ENCODE assay signal across 8 cellular contexts in genomic region chr11:32173435-32173834, GRCh38.
DNase-seq lines count a peak whose midpoint lies in the region; ATAC-seq and TF ChIP-seq lines count a peak whose summit lies in the region.

No MANE protein-coding gene starts in this region.

- ATAC-seq in activated T-cell treated with anti-CD3 and anti-CD28 coated beads, Interleukin-2, amount 50 U/mL, for 4 hours, result no peak
- ATAC-seq in HG03066 (IDR thresholded peaks at IDR 0.05; ENCODE audit: low read depth, unreplicated experiment), result peak; percentile 54

- H3K36me3 Mint-ChIP-seq in activated T-cell treated with anti-CD3 and anti-CD28 coated beads, Interleukin-2, amount 50 U/mL, for 24 hours (ENCODE audit: low read depth), result no peaks in the 10 kb centered on the region
- no peaks in the 10 kb centered on the region for H3K36me3 Mint-ChIP-seq in activated T-cell treated with anti-CD3 and anti-CD28 coated beads, Interleukin-2, amount 50 U/mL, for 4 hours (ENCODE audit: insufficient read depth)

- H3K36me3 ChIP-seq in NT2/D1 (ENCODE audit: insufficient read depth, insufficient read length, low read length), result no peaks in the 10 kb centered on the region

- peaks cover 2% of the 10 kb centered on the region for H3K27me3 Mint-ChIP-seq in activated T-cell treated with anti-CD3 and anti-CD28 coated beads, Interleukin-2, amount 50 U/mL, for 24 hours
- H3K27me3 Mint-ChIP-seq in activated T-cell treated with anti-CD3 and anti-CD28 coated beads, Interleukin-2, amount 50 U/mL, for 4 hours (ENCODE audit: low read depth), result peaks cover 12% of the 10 kb centered on the region

- H3K4me1 ChIP-seq in NT2/D1 (ENCODE audit: insufficient read depth, insufficient read length), result no peaks in the 10 kb centered on the region

- H3K27me3 ChIP-seq in NT2/D1 (ENCODE audit: insufficient read depth, insufficient read length), result no peaks in the 10 kb centered on the region

- H3K9ac ChIP-seq in NT2/D1 (ENCODE audit: insufficient read length, low read depth), result no peak overlapping the region

- no peak overlapping the region for H3K4me3 Mint-ChIP-seq in activated T-cell treated with anti-CD3 and anti-CD28 coated beads, Interleukin-2, amount 50 U/mL, for 24 hours
- H3K4me3 Mint-ChIP-seq in activated T-cell treated with anti-CD3 and anti-CD28 coated beads, Interleukin-2, amount 50 U/mL, for 4 hours, result no peak overlapping the region

- H3K9me3 Mint-ChIP-seq in activated T-cell treated with anti-CD3 and anti-CD28 coated beads, Interleukin-2, amount 50 U/mL, for 24 hours, result no peaks in the 10 kb centered on the region
- no peaks in the 10 kb centered on the region for H3K9me3 Mint-ChIP-seq in activated T-cell treated with anti-CD3 and anti-CD28 coated beads, Interleukin-2, amount 50 U/mL, for 4 hours

- no peak overlapping the region for H3K4me3 ChIP-seq in NT2/D1 (ENCODE audit: insufficient read length, low read depth)
- peak overlapping the region; percentile 32 to 37 for H3K4me3 ChIP-seq in cardiac fibroblast (replicated peaks in 1 of 2; ENCODE audit: low read depth in 2 of 2, low read length in 2 of 2)

- TF ChIP-seq CTCF in cardiac fibroblast (IDR thresholded peaks at IDR 0.05; ENCODE audit: low read depth, low read length), result peak; percentile 75

- H3K27ac Mint-ChIP-seq in activated T-cell treated with anti-CD3 and anti-CD28 coated beads, Interleukin-2, amount 50 U/mL, for 24 hours, result no peak overlapping the region

- no peaks in the 10 kb centered on the region for H3K9me3 ChIP-seq in NT2/D1 (ENCODE audit: insufficient read depth, low read length)

- H3K4me1 Mint-ChIP-seq in activated T-cell treated with anti-CD3 and anti-CD28 coated beads, Interleukin-2, amount 50 U/mL, for 24 hours (ENCODE audit: low read depth), result peaks cover 13% of the 10 kb centered on the region
- H3K4me1 Mint-ChIP-seq in activated T-cell treated with anti-CD3 and anti-CD28 coated beads, Interleukin-2, amount 50 U/mL, for 4 hours (ENCODE audit: low read depth), result peaks cover 16% of the 10 kb centered on the region

- DNase-seq in activated T-cell treated with anti-CD3 and anti-CD28 coated beads, Interleukin-2, amount 50 U/mL, for 24 hours, result peak; percentile 34
- DNase-seq in activated T-cell treated with anti-CD3 and anti-CD28 coated beads, Interleukin-2, amount 50 U/mL, for 4 hours, result no peak
- peak; percentile 20 for DNase-seq in NT2/D1 (ENCODE audit: low read depth, low spot score)
- peak; percentile 79 to 80 for DNase-seq in cardiac fibroblast (ENCODE audit: low read depth in 2 of 2)
- DNase-seq in islet precursor cell, result peak; percentile 84
- peak; percentile 3 to 12 (median 7) for DNase-seq in stimulated activated CD4-positive, alpha-beta T cell treated with anti-CD3 and anti-CD28 coated beads, Interleukin-12 subunit alpha, Interleukin-12 subunit beta, amount 100 ng/mL, for 48 hours (ENCODE audit: low read depth in 2 of 3, low spot score in 1 of 3)
- DNase-seq in cerebellar nuclear complex (lab: John Stamatoyannopoulos, UW), result no peak

Comparison
In these comparisons a context has a peak if more than half of its experiments do, and no peak if none do; other contexts are left out.
1. DNase-seq: peak in activated T-cell treated with anti-CD3 and anti-CD28 coated beads, Interleukin-2, amount 50 U/mL, for 24 hours (single experiment), NT2/D1 (single experiment), cardiac fibroblast (2 of 2), islet precursor cell (single experiment) and stimulated activated CD4-positive, alpha-beta T cell treated with anti-CD3 and anti-CD28 coated beads, Interleukin-12 subunit alpha, Interleukin-12 subunit beta, amount 100 ng/mL, for 48 hours (3 of 3); none in activated T-cell treated with anti-CD3 and anti-CD28 coated beads, Interleukin-2, amount 50 U/mL, for 4 hours (single experiment) and cerebellar nuclear complex (0 of 2).